In the genomic region with DNA sequence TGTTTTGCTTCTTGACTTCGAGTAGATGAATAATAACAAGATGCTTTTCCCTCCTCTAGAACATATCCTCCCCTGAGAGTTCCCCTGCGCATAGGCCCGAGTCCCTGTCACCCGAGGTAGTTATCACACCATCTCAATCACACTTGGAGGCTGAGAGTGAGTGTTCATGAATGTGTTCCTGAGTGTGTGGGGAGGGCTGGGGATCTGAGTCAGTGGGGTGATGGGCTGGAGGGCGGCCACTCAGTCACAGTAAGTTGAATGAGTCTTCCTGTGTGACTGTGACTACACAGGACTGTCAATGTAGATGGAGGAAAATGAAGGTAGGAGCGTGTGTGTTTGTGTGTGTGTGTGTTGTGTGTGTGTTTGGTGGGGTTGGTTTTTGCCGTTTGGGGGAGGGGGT, we compare ENCODE assay signal across 12 cellular contexts.
DNase-seq lines count a peak whose midpoint lies in the region; ATAC-seq and TF ChIP-seq lines count a peak whose summit lies in the region.
"Had no signal": no experiment of that assay in that cellular context is flagged by ENCODE, and none has a peak within 500 bp of the region (broad histone marks: within the 10 kb centered on the region; RNA-seq: fewer than 3 reads in every experiment).

No MANE protein-coding gene starts in this region.

- DNase-seq in CD4-positive, CD25-positive, alpha-beta regulatory T cell: no peak
- DNase-seq in EL: peak; percentile 8
- DNase-seq in activated T-helper 1 cell treated with anti-CD3 and anti-CD28 coated beads, Interleukin-12 subunit alpha, Interleukin-12 subunit beta, Interleukin-2, Interleukin-4 antibody, amounts not matched to agents 30 ng/mL and 10 ng/mL and 1 ng/mL, durations not matched to agents 14 hours and 24 hours and 36 hours (ENCODE audit: low spot score): no peak
- no peak for DNase-seq in mesothelial cell of epicardium (ENCODE audit: low spot score in 2 of 2, unreplicated experiment in 2 of 2)
- no peak for DNase-seq in HT-29 (ENCODE audit: low spot score)
- no peak for DNase-seq in NCI-H187 treated with DMSO at 0.1 percent for 48 hours (lab: John Stamatoyannopoulos, UW)
- DNase-seq: endodermal cell, kidney, NCI-H2171 had no signal

- intact Hi-C loops in activated T-helper 1 cell treated with anti-CD3 and anti-CD28 coated beads, Interleukin-12 subunit alpha, Interleukin-12 subunit beta, Interleukin-2, Interleukin-4 antibody, amounts not matched to agents 30 ng/mL and 10 ng/mL and 1 ng/mL, durations not matched to agents 14 hours and 24 hours and 36 hours (cut with micrococcal nuclease): no loop called here

- H3K4me1 ChIP-seq in CD4-positive, CD25-positive, alpha-beta regulatory T cell (ENCODE audit: control insufficient read depth, insufficient read depth, low read length, poor library complexity, severe bottlenecking): no peaks in the 10 kb centered on the region
- H3K4me1 ChIP-seq: suprapubic skin had no signal

- TF ChIP-seq CTCF in mesothelial cell of epicardium (IDR thresholded peaks at IDR 0.05; ENCODE audit: unreplicated experiment): no peak

- no peaks in the 10 kb centered on the region for H3K9me3 ChIP-seq in CD4-positive, CD25-positive, alpha-beta regulatory T cell (ENCODE audit: control insufficient read depth in 2 of 2, low read length in 2 of 2)
- H3K9me3 ChIP-seq: suprapubic skin had no signal

- H3K4me3 ChIP-seq in CD4-positive, CD25-positive, alpha-beta regulatory T cell (ENCODE audit: low read depth, low read length): no peak overlapping the region
- H3K4me3 ChIP-seq: suprapubic skin had no signal

- H3K27ac ChIP-seq in CD4-positive, CD25-positive, alpha-beta regulatory T cell (ENCODE audit: insufficient read depth, low read length, poor library complexity, severe bottlenecking): no peak overlapping the region
- H3K27ac ChIP-seq: suprapubic skin had no signal

- peaks cover 97% of the 10 kb centered on the region for H3K36me3 ChIP-seq in CD4-positive, CD25-positive, alpha-beta regulatory T cell (ENCODE audit: control insufficient read depth, insufficient read depth, low read length)

- H3K36me3 Mint-ChIP-seq in CD4-positive, CD25-positive, alpha-beta regulatory T cell: peaks cover 73% of the 10 kb centered on the region
- H3K36me3 Mint-ChIP-seq in activated T-helper 1 cell treated with anti-CD3 and anti-CD28 coated beads, Interleukin-12 subunit alpha, Interleukin-12 subunit beta, Interleukin-2, Interleukin-4 antibody, amounts not matched to agents 30 ng/mL and 10 ng/mL and 1 ng/mL, durations not matched to agents 14 hours and 24 hours and 36 hours (ENCODE audit: low read depth): peaks cover 59% of the 10 kb centered on the region
- H3K36me3 Mint-ChIP-seq in mesothelial cell of epicardium: peaks cover 53% of the 10 kb centered on the region

- H3K27ac Mint-ChIP-seq in CD4-positive, CD25-positive, alpha-beta regulatory T cell: peak overlapping the region in 2 of 3 donors; percentile 47 to 61
- peak overlapping the region; percentile 84 for H3K27ac Mint-ChIP-seq in activated T-helper 1 cell treated with anti-CD3 and anti-CD28 coated beads, Interleukin-12 subunit alpha, Interleukin-12 subunit beta, Interleukin-2, Interleukin-4 antibody, amounts not matched to agents 30 ng/mL and 10 ng/mL and 1 ng/mL, durations not matched to agents 14 hours and 24 hours and 36 hours
- H3K27ac Mint-ChIP-seq in mesothelial cell of epicardium: peak overlapping the region; percentile 14

- H3K4me1 Mint-ChIP-seq in CD4-positive, CD25-positive, alpha-beta regulatory T cell: peaks cover 0 to 13% (median 4%) of the 10 kb centered on the region in 4 donors
- H3K4me1 Mint-ChIP-seq in activated T-helper 1 cell treated with anti-CD3 and anti-CD28 coated beads, Interleukin-12 subunit alpha, Interleukin-12 subunit beta, Interleukin-2, Interleukin-4 antibody, amounts not matched to agents 30 ng/mL and 10 ng/mL and 1 ng/mL, durations not matched to agents 14 hours and 24 hours and 36 hours (ENCODE audit: low read depth): peaks cover 27% of the 10 kb centered on the region
- no peaks in the 10 kb centered on the region for H3K4me1 Mint-ChIP-seq in mesothelial cell of epicardium
- H3K4me1 Mint-ChIP-seq: CD14-positive monocyte, endodermal cell had no signal

- H3K27me3 ChIP-seq in CD4-positive, CD25-positive, alpha-beta regulatory T cell (ENCODE audit: control insufficient read depth, insufficient read depth, low read length): no peaks in the 10 kb centered on the region
- H3K27me3 ChIP-seq: suprapubic skin had no signal

- no peak overlapping the region for H3K4me3 Mint-ChIP-seq in CD4-positive, CD25-positive, alpha-beta regulatory T cell
- H3K4me3 Mint-ChIP-seq in activated T-helper 1 cell treated with anti-CD3 and anti-CD28 coated beads, Interleukin-12 subunit alpha, Interleukin-12 subunit beta, Interleukin-2, Interleukin-4 antibody, amounts not matched to agents 30 ng/mL and 10 ng/mL and 1 ng/mL, durations not matched to agents 14 hours and 24 hours and 36 hours: no peak overlapping the region
- no peak overlapping the region for H3K4me3 Mint-ChIP-seq in mesothelial cell of epicardium
- H3K4me3 Mint-ChIP-seq: CD14-positive monocyte, endodermal cell had no signal

- ATAC-seq in CD4-positive, CD25-positive, alpha-beta regulatory T cell (ENCODE audit: low read depth in 2 of 2): no peak
- ATAC-seq in HG03175 (IDR thresholded peaks at IDR 0.05; ENCODE audit: unreplicated experiment): no peak

- no peaks in the 10 kb centered on the region for H3K27me3 Mint-ChIP-seq in CD4-positive, CD25-positive, alpha-beta regulatory T cell
- no peaks in the 10 kb centered on the region for H3K27me3 Mint-ChIP-seq in activated T-helper 1 cell treated with anti-CD3 and anti-CD28 coated beads, Interleukin-12 subunit alpha, Interleukin-12 subunit beta, Interleukin-2, Interleukin-4 antibody, amounts not matched to agents 30 ng/mL and 10 ng/mL and 1 ng/mL, durations not matched to agents 14 hours and 24 hours and 36 hours (ENCODE audit: insufficient read depth)
- H3K27me3 Mint-ChIP-seq in mesothelial cell of epicardium (ENCODE audit: low read depth): no peaks in the 10 kb centered on the region

- no peaks in the 10 kb centered on the region for H3K9me3 Mint-ChIP-seq in CD4-positive, CD25-positive, alpha-beta regulatory T cell
- H3K9me3 Mint-ChIP-seq in activated T-helper 1 cell treated with anti-CD3 and anti-CD28 coated beads, Interleukin-12 subunit alpha, Interleukin-12 subunit beta, Interleukin-2, Interleukin-4 antibody, amounts not matched to agents 30 ng/mL and 10 ng/mL and 1 ng/mL, durations not matched to agents 14 hours and 24 hours and 36 hours: no peaks in the 10 kb centered on the region
- no peaks in the 10 kb centered on the region for H3K9me3 Mint-ChIP-seq in mesothelial cell of epicardium
- H3K9me3 Mint-ChIP-seq: CD14-positive monocyte, endodermal cell had no signal

Comparison
In these comparisons a context has a peak if more than half of its experiments do, and no peak if none do; other contexts are left out.
1. H3K27ac Mint-ChIP-seq: peak in every context shown above with its lines; median percentile 84 in activated T-helper 1 cell treated with anti-CD3 and anti-CD28 coated beads, Interleukin-12 subunit alpha, Interleukin-12 subunit beta, Interleukin-2, Interleukin-4 antibody, amounts not matched to agents 30 ng/mL and 10 ng/mL and 1 ng/mL, durations not matched to agents 14 hours and 24 hours and 36 hours; 54 in CD4-positive, CD25-positive, alpha-beta regulatory T cell; 14 in mesothelial cell of epicardium.